13 cellular contexts compared by ENCODE assay signal in the genomic region with DNA sequence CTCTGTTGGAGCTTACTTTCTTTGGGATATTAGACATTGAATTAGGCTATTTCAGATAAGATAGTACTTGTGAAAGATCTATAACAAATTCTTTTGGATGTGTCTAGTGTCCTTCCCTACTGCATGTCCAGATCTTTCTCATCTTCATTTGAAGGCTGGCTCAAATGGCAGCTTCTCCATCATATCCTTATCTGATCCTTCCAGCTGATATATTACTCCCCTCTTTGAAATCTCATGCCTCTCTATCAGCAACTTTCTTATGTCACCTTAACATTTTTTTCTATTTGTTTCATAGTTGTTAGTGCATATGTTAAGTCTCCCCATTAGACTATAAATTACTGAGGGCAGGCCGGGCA. TPM values are rescaled to one million over a fixed set of nuclear protein-coding genes. Genes with fewer than 3 reads are reported as not detected.
DNase-seq lines count a peak whose midpoint lies in the region; ATAC-seq, FAIRE-seq and TF ChIP-seq lines count a peak whose summit lies in the region.
"Had no signal": no experiment of that assay in that cellular context is flagged by ENCODE, and none has a peak within 500 bp of the region (broad histone marks: within the 10 kb centered on the region; RNA-seq: fewer than 3 reads in every experiment).

No MANE protein-coding gene starts in this region.

- TF ChIP-seq POLR2A in HepG2 (IDR thresholded peaks at IDR 0.05; ENCODE audit: insufficient read depth in 1 of 2, low read depth in 2 of 2, low read length in 2 of 2): no peak
- no peak for TF ChIP-seq POLR2A in tibial nerve (IDR thresholded peaks at IDR 0.05)

- H3K9ac ChIP-seq in HepG2 (ENCODE audit: insufficient read depth, low read depth, low read length): no peak overlapping the region
- H3K9ac ChIP-seq: parathyroid adenoma had no signal

- H3K4me3 ChIP-seq in HepG2 (replicated peaks in 1 of 3; ENCODE audit: insufficient read depth in 1 of 3, low read depth in 2 of 3, low read length in 3 of 3): no peak overlapping the region
- no peak overlapping the region for H3K4me3 ChIP-seq in tibial nerve
- H3K4me3 ChIP-seq: SJSA1 had no signal

- POLR2A ChIA-PET in activated CD4-positive, alpha-beta memory T cell treated with anti-CD3 and anti-CD28 coated beads for 36 hours (lab: Charles Lee): interaction anchor here (0.9 to 1.4 kb wide), 3 partner anchors 9 to 17 kb away, joined by 4 to 16 read pairs (median 6); a partner anchor contains a TSS
- POLR2A ChIA-PET in HepG2 (lab: Yijun Ruan, JAX): no interaction called here

- TF ChIP-seq CTCF in HepG2 (CRISPR knock-in tag; IDR thresholded peaks at IDR 0.05) (no peak), tibial nerve (IDR thresholded peaks at IDR 0.05) (no peak)

- H2AFZ ChIP-seq in HepG2 (ENCODE audit: low read length): no peak overlapping the region
- H2AFZ ChIP-seq: parathyroid adenoma had no signal

- WGBS in HepG2 (ENCODE audit: low lambda C conversion rate): 87% methylated on average over 1 of the region's 1 CpG
- WGBS in tibial nerve, 2 donors: 71 to 80% methylated on average over 1 of the region's 1 CpG

- H3K4me1 ChIP-seq in HepG2 (ENCODE audit: insufficient read depth, low read length): peaks cover 68% of the 10 kb centered on the region
- H3K4me1 ChIP-seq in tibial nerve: peaks cover 0 to 78% (median 43%) of the 10 kb centered on the region in 4 donors
- H3K4me1 ChIP-seq: parathyroid adenoma had no signal

- in situ Hi-C loops in HepG2 (cut with HindIII; ENCODE audit: extremely low pct_ligation_motif_present, low pct_unique_long_range_greater_than_20kb) (no loop called here), G401 (cut with HindIII; ENCODE audit: low sequenced_read_pairs) (no loop called here)

- H3K4me2 ChIP-seq in HepG2 (ENCODE audit: low read depth, low read length): peak overlapping the region; percentile 36; the same call in 1 of the 2 replicates

- H3K4me1 Mint-ChIP-seq in activated naive CD4-positive, alpha-beta T cell treated with anti-CD3 and anti-CD28 coated beads, Interleukin-2, amount 10 ng/mL, durations not matched to agents 7 days and 5 days: peaks cover 92% of the 10 kb centered on the region
- H3K4me1 Mint-ChIP-seq in activated CD4-positive, alpha-beta memory T cell treated with anti-CD3 and anti-CD28 coated beads for 36 hours (ENCODE audit: low read depth): peaks cover 82% of the 10 kb centered on the region

- no peak for FAIRE-seq in HepG2 (lab: Jason Lieb, UNC)
- FAIRE-seq: G401.6 had no signal

- no peak for DNase-seq in activated naive CD4-positive, alpha-beta T cell treated with anti-CD3 and anti-CD28 coated beads, Interleukin-2, amount 10 ng/mL, durations not matched to agents 7 days and 5 days
- DNase-seq in activated naive CD4-positive, alpha-beta T cell treated with Interleukin-2 at 50 U/mL for 16 hours: no peak
- DNase-seq in activated CD4-positive, alpha-beta memory T cell treated with anti-CD3 and anti-CD28 coated beads for 36 hours: no peak
- DNase-seq in HepG2 (ENCODE audit: low spot score): no peak
- DNase-seq in tibial nerve (ENCODE audit: low spot score in 2 of 2): no peak
- no peak for DNase-seq in GM19240 (ENCODE audit: insufficient read length, low spot score)
- no peak for DNase-seq in NCI-H187 treated with DMSO at 0.1 percent for 48 hours (lab: John Stamatoyannopoulos, UW)
- no peak for DNase-seq in G401 (ENCODE audit: low spot score)
- DNase-seq: activated CD4-positive, alpha-beta T cell treated with anti-CD3 and anti-CD28 coated beads, Interleukin-2, amount 50 U/mL, for 1 hour; KG1 had no signal

- H3K9me3 ChIP-seq in HepG2 (ENCODE audit: low read length) (no peaks in the 10 kb centered on the region), tibial nerve (no peaks in the 10 kb centered on the region)
- H3K9me3 ChIP-seq: SJSA1 had no signal

- no peak for TF ChIP-seq RAD21 in HepG2 (CRISPR knock-in tag; IDR thresholded peaks at IDR 0.05)

- no TSS peak for BruUV-seq in HepG2 (replicated peaks; lab: Mats Ljungman, UMichigan)

- intact Hi-C loops in activated CD4-positive, alpha-beta memory T cell treated with anti-CD3 and anti-CD28 coated beads for 36 hours (cut with micrococcal nuclease): loop anchor here (1.0 to 2.0 kb wide), 2 partner anchors 8 to 47 kb away; no protein-coding TSS in a partner anchor
- intact Hi-C loops in HepG2 (cut with micrococcal nuclease; ENCODE audit: unreplicated experiment): no loop called here

- no peaks in the 10 kb centered on the region for H3K9me3 Mint-ChIP-seq in activated naive CD4-positive, alpha-beta T cell treated with anti-CD3 and anti-CD28 coated beads, Interleukin-2, amount 10 ng/mL, durations not matched to agents 7 days and 5 days
- no peaks in the 10 kb centered on the region for H3K9me3 Mint-ChIP-seq in activated CD4-positive, alpha-beta memory T cell treated with anti-CD3 and anti-CD28 coated beads for 36 hours

- H3K27ac ChIP-seq in HepG2 (ENCODE audit: extremely low read length, insufficient read depth, low read length) (peak overlapping the region; percentile 60), tibial nerve (peak overlapping the region in 3 of 4 donors; percentile 41 to 50 (median 44))
- H3K27ac ChIP-seq: SJSA1 had no signal

- H3K36me3 Mint-ChIP-seq in activated naive CD4-positive, alpha-beta T cell treated with anti-CD3 and anti-CD28 coated beads, Interleukin-2, amount 10 ng/mL, durations not matched to agents 7 days and 5 days: peaks cover 69% of the 10 kb centered on the region
- peaks cover 46% of the 10 kb centered on the region for H3K36me3 Mint-ChIP-seq in activated CD4-positive, alpha-beta memory T cell treated with anti-CD3 and anti-CD28 coated beads for 36 hours

- no peak for ATAC-seq in HepG2

- H4K20me1 ChIP-seq in HepG2 (ENCODE audit: insufficient read depth, low read length): peaks cover 37% of the 10 kb centered on the region

- H3K4me3 Mint-ChIP-seq in activated naive CD4-positive, alpha-beta T cell treated with anti-CD3 and anti-CD28 coated beads, Interleukin-2, amount 10 ng/mL, durations not matched to agents 7 days and 5 days: peak overlapping the region; percentile 60
- H3K4me3 Mint-ChIP-seq in activated CD4-positive, alpha-beta memory T cell treated with anti-CD3 and anti-CD28 coated beads for 36 hours: no peak overlapping the region

- H3K36me3 ChIP-seq in HepG2 (replicated peaks in 1 of 2; ENCODE audit: control insufficient read depth in 1 of 2, insufficient read depth in 2 of 2, low read length in 2 of 2): peaks cover 14 to 30% of the 10 kb centered on the region in 2 experiments
- peaks cover 0 to 40% (median 0%) of the 10 kb centered on the region in 3 donors for H3K36me3 ChIP-seq in tibial nerve

- H3K27me3 Mint-ChIP-seq in activated naive CD4-positive, alpha-beta T cell treated with anti-CD3 and anti-CD28 coated beads, Interleukin-2, amount 10 ng/mL, durations not matched to agents 7 days and 5 days: no peaks in the 10 kb centered on the region
- H3K27me3 Mint-ChIP-seq in activated CD4-positive, alpha-beta memory T cell treated with anti-CD3 and anti-CD28 coated beads for 36 hours: no peaks in the 10 kb centered on the region

- peak overlapping the region; percentile 97 for H3K27ac Mint-ChIP-seq in activated naive CD4-positive, alpha-beta T cell treated with anti-CD3 and anti-CD28 coated beads, Interleukin-2, amount 10 ng/mL, durations not matched to agents 7 days and 5 days
- peak overlapping the region; percentile 78 for H3K27ac Mint-ChIP-seq in activated CD4-positive, alpha-beta memory T cell treated with anti-CD3 and anti-CD28 coated beads for 36 hours

- CTCF ChIA-PET in activated naive CD4-positive, alpha-beta T cell treated with anti-CD3 and anti-CD28 coated beads, Interleukin-2, amount 10 ng/mL, durations not matched to agents 7 days and 5 days (lab: Charles Lee): interaction anchor here (0.8 to 1.6 kb wide), 5 partner anchors 8 to 139 kb away, joined by 3 to 4 read pairs (median 3); no protein-coding TSS in a partner anchor
- CTCF ChIA-PET in activated CD4-positive, alpha-beta memory T cell treated with anti-CD3 and anti-CD28 coated beads for 36 hours (lab: Charles Lee): interaction anchor here (0.9 to 2.0 kb wide), 5 partner anchors 21 to 139 kb away, joined by 3 to 7 read pairs (median 3); no protein-coding TSS in a partner anchor
- CTCF ChIA-PET in HepG2 (lab: Yijun Ruan, JAX; ENCODE audit: low intra/inter-chr PET ratio, low total read pairs): no interaction called here

- no peak for TF ChIP-seq EP300 in HepG2 (IDR thresholded peaks at IDR 0.05; ENCODE audit: low read depth in 2 of 2, low read length in 2 of 2)
- no peak for TF ChIP-seq EP300 in HepG2 (CRISPR knock-in tag; IDR thresholded peaks at IDR 0.05; ENCODE audit: borderline replicate concordance)
- no peak for TF ChIP-seq EP300 in tibial nerve (IDR thresholded peaks at IDR 0.05)

- peaks cover 50% of the 10 kb centered on the region for H3K79me2 ChIP-seq in HepG2 (ENCODE audit: insufficient read depth, low read length)

- H3K27me3 ChIP-seq in HepG2 (ENCODE audit: control insufficient read depth in 1 of 2, insufficient read depth in 2 of 2, low read length in 2 of 2) (no peaks in the 10 kb centered on the region), tibial nerve (no peaks in the 10 kb centered on the region)
- H3K27me3 ChIP-seq: SJSA1 had no signal

RNA-seq across cellular contexts. Expression of a gene that starts 17.5 kb away (rescaled TPM):
- 100 to 1,000 TPM; 616 to 633 TPM for total RNA-seq in activated CD4-positive, alpha-beta memory T cell treated with anti-CD3 and anti-CD28 coated beads for 36 hours
- total RNA-seq in HepG2 (2016; rRNA removed; fragmentation: Illumina TruSeq; extraction: Trizol) (174 and 228 TPM in 2 replicates), tibial nerve (100 to 1,000 TPM; 210 to 281 (median 227) TPM)
- total RNA-seq in HepG2 (2016; cell fraction: cytosol; rRNA removed; fragmentation: Illumina TruSeq; extraction: Trizol; ENCODE audit: low read depth): 20.2 and 22.6 TPM in 2 replicates
- total RNA-seq in HepG2 (2016; cell fraction: insoluble cytoplasmic fraction; rRNA removed; fragmentation: Illumina TruSeq; extraction: Trizol): 168 and 225 TPM in 2 replicates
- 60.4 and 63.8 TPM in 2 replicates for total RNA-seq in HepG2 (2016; cell fraction: membrane; rRNA removed; fragmentation: Illumina TruSeq; extraction: Trizol)
- 78.4 and 78.5 TPM in 2 replicates for total RNA-seq in HepG2 (2016; cell fraction: nucleus; rRNA removed; fragmentation: Illumina TruSeq; extraction: Trizol)
- polyA plus RNA-seq in HepG2 (2011; rRNA removed): 166 and 195 TPM in 2 replicates
- 133 and 166 TPM in 2 replicates for polyA plus RNA-seq in HepG2 (2011; cell fraction: cytosol; rRNA removed)
- polyA plus RNA-seq in HepG2 (2011; cell fraction: nucleus; rRNA removed): 60.0 and 61.0 TPM in 2 replicates
- polyA plus RNA-seq in HepG2 (2012): 141 and 150 TPM in 2 replicates
- polyA plus RNA-seq in HepG2 (2016; cell fraction: cytosol; fragmentation: Illumina TruSeq; extraction: Trizol; ENCODE audit: low read depth): 19.7 and 20.6 TPM in 2 replicates
- 216 and 228 TPM in 2 replicates for polyA plus RNA-seq in HepG2 (2016; cell fraction: insoluble cytoplasmic fraction; fragmentation: Illumina TruSeq; extraction: Trizol; ENCODE audit: low read depth)
- polyA plus RNA-seq in HepG2 (2016; cell fraction: membrane; fragmentation: Illumina TruSeq; extraction: Trizol; ENCODE audit: low read depth): 43.3 and 46.3 TPM in 2 replicates
- polyA plus RNA-seq in HepG2 (2016; cell fraction: nucleus; fragmentation: Illumina TruSeq; extraction: Trizol; ENCODE audit: insufficient read depth, low read depth): 84.0 and 90.0 TPM in 2 replicates
- polyA minus RNA-seq in HepG2 (2011; rRNA and poly(A)+ RNA removed; ENCODE audit: low replicate concordance): 144 and 148 TPM in 2 replicates
- 105 and 109 TPM in 2 replicates for polyA minus RNA-seq in HepG2 (2011; cell fraction: cytosol; rRNA and poly(A)+ RNA removed)
- 77.9 and 90.9 TPM in 2 replicates for polyA minus RNA-seq in HepG2 (2011; cell fraction: nucleus; rRNA and poly(A)+ RNA removed)
- total RNA-seq in G401 (2014; rRNA removed; shearing (Covaris generic)): 135 and 183 TPM in 2 replicates

RNA-seq across cellular contexts. Expression of a gene that starts 39.0 kb away (rescaled TPM):
- total RNA-seq in activated CD4-positive, alpha-beta memory T cell treated with anti-CD3 and anti-CD28 coated beads for 36 hours: 10 to 100 TPM; 67.1 to 67.4 TPM
- 79.5 and 129 TPM in 2 replicates for total RNA-seq in HepG2 (2016; rRNA removed; fragmentation: Illumina TruSeq; extraction: Trizol)
- total RNA-seq in HepG2 (2016; cell fraction: cytosol; rRNA removed; fragmentation: Illumina TruSeq; extraction: Trizol; ENCODE audit: low read depth): 9.2 and 11.5 TPM in 2 replicates
- total RNA-seq in HepG2 (2016; cell fraction: insoluble cytoplasmic fraction; rRNA removed; fragmentation: Illumina TruSeq; extraction: Trizol): 76.9 and 130 TPM in 2 replicates
- total RNA-seq in HepG2 (2016; cell fraction: membrane; rRNA removed; fragmentation: Illumina TruSeq; extraction: Trizol): 47.3 and 53.7 TPM in 2 replicates
- total RNA-seq in HepG2 (2016; cell fraction: nucleus; rRNA removed; fragmentation: Illumina TruSeq; extraction: Trizol): 127 and 140 TPM in 2 replicates
- polyA plus RNA-seq in HepG2 (2011; rRNA removed): 113 and 129 TPM in 2 replicates
- polyA plus RNA-seq in HepG2 (2011; cell fraction: cytosol; rRNA removed): 81.0 and 93.7 TPM in 2 replicates
- polyA plus RNA-seq in HepG2 (2011; cell fraction: nucleus; rRNA removed): 24.9 and 26.4 TPM in 2 replicates
- 106 and 123 TPM in 2 replicates for polyA plus RNA-seq in HepG2 (2012)
- 17.3 and 18.8 TPM in 2 replicates for polyA plus RNA-seq in HepG2 (2016; cell fraction: cytosol; fragmentation: Illumina TruSeq; extraction: Trizol; ENCODE audit: low read depth)
- 101 TPM in 2 replicates for polyA plus RNA-seq in HepG2 (2016; cell fraction: insoluble cytoplasmic fraction; fragmentation: Illumina TruSeq; extraction: Trizol; ENCODE audit: low read depth)
- polyA plus RNA-seq in HepG2 (2016; cell fraction: membrane; fragmentation: Illumina TruSeq; extraction: Trizol; ENCODE audit: low read depth): 41.9 and 44.4 TPM in 2 replicates
- 202 and 210 TPM in 2 replicates for polyA plus RNA-seq in HepG2 (2016; cell fraction: nucleus; fragmentation: Illumina TruSeq; extraction: Trizol; ENCODE audit: insufficient read depth, low read depth)
- 107 and 205 TPM in 2 replicates for polyA minus RNA-seq in HepG2 (2011; rRNA and poly(A)+ RNA removed; ENCODE audit: low replicate concordance)
- polyA minus RNA-seq in HepG2 (2011; cell fraction: cytosol; rRNA and poly(A)+ RNA removed): 54.3 and 56.6 TPM in 2 replicates
- polyA minus RNA-seq in HepG2 (2011; cell fraction: nucleus; rRNA and poly(A)+ RNA removed): 25.0 and 25.7 TPM in 2 replicates
- 10 to 100 TPM; 52.8 to 88.5 (median 58.7) TPM for total RNA-seq in tibial nerve
- total RNA-seq in G401 (2014; rRNA removed; shearing (Covaris generic)): 181 and 227 TPM in 2 replicates
